Comparison of ENCODE assay signal across 12 cellular contexts in genomic region chr2:144708641-144709040, GRCh38.
"Had no signal": no experiment of that assay in that cellular context is flagged by ENCODE, and none has a peak within 500 bp of the region (broad histone marks: within the 10 kb centered on the region; RNA-seq: fewer than 3 reads in every experiment).

No MANE protein-coding gene starts in this region.

- H3K36me3 ChIP-seq: thyroid gland had no signal

- H3K27me3 Mint-ChIP-seq: activated naive CD4-positive, alpha-beta T cell treated with anti-CD3 and anti-CD28 coated beads, Interleukin-2, amount 50 U/mL, for 24 hours had no signal

- H3K9me3 ChIP-seq: body of pancreas, thyroid gland had no signal

- H3K4me1 ChIP-seq: body of pancreas had no signal

- H3K27ac Mint-ChIP-seq: activated naive CD4-positive, alpha-beta T cell treated with anti-CD3 and anti-CD28 coated beads, Interleukin-2, amount 50 U/mL, for 24 hours; endodermal cell; nephron; stimulated activated naive CD8-positive, alpha-beta T cell treated with anti-CD3 and anti-CD28 coated beads, Interleukin-15, amount 100 ng/mL, for 72 hours had no signal

- H3K27ac ChIP-seq: body of pancreas, thyroid gland had no signal

- H3K4me3 Mint-ChIP-seq: activated naive CD4-positive, alpha-beta T cell treated with anti-CD3 and anti-CD28 coated beads, Interleukin-2, amount 50 U/mL, for 24 hours; endodermal cell; nephron; stimulated activated naive CD8-positive, alpha-beta T cell treated with anti-CD3 and anti-CD28 coated beads, Interleukin-15, amount 100 ng/mL, for 72 hours had no signal

- DNase-seq: activated CD4-positive, alpha-beta T cell treated with anti-CD3 and anti-CD28 coated beads, Interleukin-2, amount 50 U/mL, for 1 hour; activated CD4-positive, CD25-positive, alpha-beta regulatory T cell; activated effector memory CD4-positive, alpha-beta T cell treated with Interleukin-2 at 50 U/mL for 16 hours; body of pancreas; dermis blood vessel endothelial cell; endodermal cell; erythroblast; stimulated activated CD4-positive, alpha-beta T cell treated with anti-CD3 and anti-CD28 coated beads, Interleukin-4, amount 100 ng/mL, for 4 hours; stimulated activated naive CD8-positive, alpha-beta T cell treated with anti-CD3 and anti-CD28 coated beads, Interleukin-15, amount 100 ng/mL, for 72 hours; thyroid gland had no signal

- H3K4me1 Mint-ChIP-seq: activated naive CD4-positive, alpha-beta T cell treated with anti-CD3 and anti-CD28 coated beads, Interleukin-2, amount 50 U/mL, for 24 hours had no signal

- H3K27me3 ChIP-seq: body of pancreas, thyroid gland had no signal

- H3K9me3 Mint-ChIP-seq: activated naive CD4-positive, alpha-beta T cell treated with anti-CD3 and anti-CD28 coated beads, Interleukin-2, amount 50 U/mL, for 24 hours; endodermal cell; nephron; stimulated activated naive CD8-positive, alpha-beta T cell treated with anti-CD3 and anti-CD28 coated beads, Interleukin-15, amount 100 ng/mL, for 72 hours had no signal

- ATAC-seq: body of pancreas; stimulated activated naive CD8-positive, alpha-beta T cell treated with anti-CD3 and anti-CD28 coated beads, Interleukin-15, amount 100 ng/mL, for 72 hours had no signal

- H3K36me3 Mint-ChIP-seq: activated naive CD4-positive, alpha-beta T cell treated with anti-CD3 and anti-CD28 coated beads, Interleukin-2, amount 50 U/mL, for 24 hours had no signal

- H3K4me3 ChIP-seq: body of pancreas, thyroid gland had no signal
